Comparison of ENCODE assay signal across 1 cellular context in genomic region chr17:21382560-21383495, GRCh38.
TF ChIP-seq lines count a peak whose summit lies in the region.

No MANE protein-coding gene starts in this region.

TF ChIP-seq in IMR-90, 13 proteins besides CTCF, POLR2A, EP300 and RAD21:
- no peak for TF ChIP-seq ELK1 (IDR thresholded peaks at IDR 0.05; ENCODE audit: borderline replicate concordance, low read depth, low read length)
- TF ChIP-seq CEBPB (IDR thresholded peaks at IDR 0.05; ENCODE audit: low read depth, low read length), result no peak
- TF ChIP-seq MAFK (IDR thresholded peaks at IDR 0.05; ENCODE audit: low read depth, low read length), result no peak
- TF ChIP-seq RFX5 (IDR thresholded peaks at IDR 0.05; ENCODE audit: low read depth, low read length), result no peak
- no peak for TF ChIP-seq MXI1 (IDR thresholded peaks at IDR 0.05; ENCODE audit: borderline replicate concordance, low read depth, low read length)
- no peak for TF ChIP-seq NFE2L2 (IDR thresholded peaks at IDR 0.05; ENCODE audit: low read depth, low read length)
- no peak for TF ChIP-seq USF2 (IDR thresholded peaks at IDR 0.05; ENCODE audit: low read depth, low read length)
- no peak for TF ChIP-seq CHD1 (IDR thresholded peaks at IDR 0.05; ENCODE audit: low read depth, low read length)
- no peak for TF ChIP-seq SMC3 (IDR thresholded peaks at IDR 0.05; ENCODE audit: low read depth, low read length)
- TF ChIP-seq FOS (IDR thresholded peaks at IDR 0.05; ENCODE audit: low read depth, low read length), result no peak
- TF ChIP-seq MAZ (IDR thresholded peaks at IDR 0.05; ENCODE audit: borderline replicate concordance, low read depth, low read length), result no peak
- TF ChIP-seq BHLHE40 (IDR thresholded peaks at IDR 0.05; ENCODE audit: low read depth, low read length), result no peak
- TF ChIP-seq RCOR1 (IDR thresholded peaks at IDR 0.05; ENCODE audit: insufficient replicate concordance, low read length), result no peak
